In genomic region chr15:94252906-94253305, GRCh38 we compare ENCODE assay signal across 26 cellular contexts. TPM values are rescaled to one million over a fixed set of nuclear protein-coding genes. Genes with fewer than 3 reads are reported as not detected.
DNase-seq lines count a peak whose midpoint lies in the region; ATAC-seq and TF ChIP-seq lines count a peak whose summit lies in the region.
"Had no signal": no experiment of that assay in that cellular context is flagged by ENCODE, and none has a peak within 500 bp of the region (broad histone marks: within the 10 kb centered on the region; RNA-seq: fewer than 3 reads in every experiment).

No MANE protein-coding gene starts in this region.

- H3K9me3 ChIP-seq in MM.1S (replicated peaks; ENCODE audit: insufficient read depth, low read length), result no peaks in the 10 kb centered on the region
- H3K9me3 ChIP-seq: SK-N-SH had no signal

- H3F3A ChIP-seq in MM.1S (ENCODE audit: insufficient read depth, low read length), result peaks cover 2% of the 10 kb centered on the region; the same call in 1 of the 2 replicates

- H3K4me1 ChIP-seq in MM.1S (ENCODE audit: low read length), result peaks cover 13% of the 10 kb centered on the region

- H3K27ac ChIP-seq in MM.1S (ENCODE audit: low read length), result no peak overlapping the region
- H3K27ac ChIP-seq: GM23248, RWPE1 had no signal

- H3K4me3 Mint-ChIP-seq in activated CD8-positive, alpha-beta memory T cell treated with anti-CD3 and anti-CD28 coated beads, Interleukin-2, amount 10 ng/mL, durations not matched to agents 7 days and 5 days, result no peak overlapping the region
- peak overlapping the region; percentile 46 for H3K4me3 Mint-ChIP-seq in central memory CD8-positive, alpha-beta T cell
- H3K4me3 Mint-ChIP-seq in stimulated activated memory B cell treated with anti-CD40 and anti-IgM and Interleukin-4, amounts not matched to agents 10 μg/mL and 1 μg/mL and 100 μg/mL, for 72 hours, result no peak overlapping the region
- H3K4me3 Mint-ChIP-seq: activated T-cell treated with anti-CD3 and anti-CD28 coated beads, Interleukin-2, amount 50 U/mL, for 4 hours had no signal

- no peaks in the 10 kb centered on the region for H3K27me3 ChIP-seq in MM.1S (replicated peaks; ENCODE audit: insufficient read depth, low read length)

- H3K4me3 ChIP-seq in MM.1S (ENCODE audit: low read length), result no peak overlapping the region
- H3K4me3 ChIP-seq: GM23248 had no signal

- H3K4me1 Mint-ChIP-seq in activated CD8-positive, alpha-beta memory T cell treated with anti-CD3 and anti-CD28 coated beads, Interleukin-2, amount 10 ng/mL, durations not matched to agents 7 days and 5 days, result peaks cover 53% of the 10 kb centered on the region
- H3K4me1 Mint-ChIP-seq in central memory CD8-positive, alpha-beta T cell, result peaks cover 50% of the 10 kb centered on the region
- H3K4me1 Mint-ChIP-seq in stimulated activated memory B cell treated with anti-CD40 and anti-IgM and Interleukin-4, amounts not matched to agents 10 μg/mL and 1 μg/mL and 100 μg/mL, for 72 hours, result peaks cover 49% of the 10 kb centered on the region

- CTCF ChIA-PET in activated CD8-positive, alpha-beta memory T cell treated with anti-CD3 and anti-CD28 coated beads, Interleukin-2, amount 10 ng/mL, durations not matched to agents 7 days and 5 days (lab: Charles Lee), result interaction anchor here (0.8 to 1.1 kb wide), 3 partner anchors 10 to 133 kb away, joined by 3 to 4 read pairs (median 3); no protein-coding TSS in a partner anchor

- in situ Hi-C loops in KBM-7 (cut with MboI; ENCODE audit: low pct_unique_long_range_greater_than_20kb, low sequenced_read_pairs), result no loop called here

- DNase-seq in activated CD8-positive, alpha-beta memory T cell treated with anti-CD3 and anti-CD28 coated beads, Interleukin-2, amount 10 ng/mL, durations not matched to agents 7 days and 5 days, result no peak
- no peak for DNase-seq in activated CD8-positive, alpha-beta memory T cell treated with anti-CD3 and anti-CD28 coated beads for 24 hours
- no peak for DNase-seq in MM.1S
- DNase-seq in central memory CD8-positive, alpha-beta T cell (ENCODE audit: low spot score in 2 of 2), result no peak
- no peak for DNase-seq in KBM-7
- DNase-seq in cerebellum (ENCODE audit: low spot score), result no peak
- no peak for DNase-seq in NCI-H2107 treated with DMSO at 0.1 percent for 48 hours (lab: John Stamatoyannopoulos, UW; ENCODE audit: unreplicated experiment)
- DNase-seq: activated CD4-positive, CD25-positive, alpha-beta regulatory T cell; activated naive CD4-positive, alpha-beta T cell treated with anti-CD3 and anti-CD28 coated beads, Interleukin-2, amount 50 U/mL, for 16 hours; activated T-cell treated with anti-CD3 and anti-CD28 coated beads, Interleukin-2, amount 50 U/mL, for 4 hours; C1 segment of cervical spinal cord; cerebellar nuclear complex; DMS 273 treated with DMSO at 0.1 percent for 48 hours; effector CD4-positive, alpha-beta T cell; foreskin fibroblast; GF-D8; GM23248; hypothalamus; NCI-H2107; NCI-H524 treated with DMSO at 0.1 percent for 48 hours; SK-N-SH; substantia nigra; T-helper 9 cell had no signal

- H3K27ac Mint-ChIP-seq in activated CD8-positive, alpha-beta memory T cell treated with anti-CD3 and anti-CD28 coated beads, Interleukin-2, amount 10 ng/mL, durations not matched to agents 7 days and 5 days, result peak overlapping the region; percentile 3
- H3K27ac Mint-ChIP-seq in central memory CD8-positive, alpha-beta T cell (ENCODE audit: low read depth), result peak overlapping the region; percentile 8
- H3K27ac Mint-ChIP-seq in stimulated activated memory B cell treated with anti-CD40 and anti-IgM and Interleukin-4, amounts not matched to agents 10 μg/mL and 1 μg/mL and 100 μg/mL, for 72 hours, result peak overlapping the region; percentile 17
- H3K27ac Mint-ChIP-seq: progenitor cell of endocrine pancreas had no signal

- H3K9me2 ChIP-seq in MM.1S (replicated peaks; ENCODE audit: insufficient read depth, low read length), result no peaks in the 10 kb centered on the region
- H3K9me2 ChIP-seq: SK-N-SH had no signal

- no peak overlapping the region for H3K9ac ChIP-seq in MM.1S (ENCODE audit: low read length)
- H3K9ac ChIP-seq: GM23248, SK-N-SH had no signal

- H3K4me2 ChIP-seq in MM.1S (ENCODE audit: low read depth, low read length), result peak overlapping the region; percentile 12; the same call in 1 of the 2 replicates
- H3K4me2 ChIP-seq: SK-N-SH had no signal

- peaks cover 6% of the 10 kb centered on the region; the same call in 1 of the 2 replicates for H3K79me2 ChIP-seq in MM.1S (ENCODE audit: low read length)

- H4K20me1 ChIP-seq in MM.1S (ENCODE audit: insufficient read depth, low read length), result no peaks in the 10 kb centered on the region

- no peaks in the 10 kb centered on the region for H3K27me3 Mint-ChIP-seq in activated CD8-positive, alpha-beta memory T cell treated with anti-CD3 and anti-CD28 coated beads, Interleukin-2, amount 10 ng/mL, durations not matched to agents 7 days and 5 days
- H3K27me3 Mint-ChIP-seq in central memory CD8-positive, alpha-beta T cell, result no peaks in the 10 kb centered on the region
- no peaks in the 10 kb centered on the region for H3K27me3 Mint-ChIP-seq in stimulated activated memory B cell treated with anti-CD40 and anti-IgM and Interleukin-4, amounts not matched to agents 10 μg/mL and 1 μg/mL and 100 μg/mL, for 72 hours
- H3K27me3 Mint-ChIP-seq: progenitor cell of endocrine pancreas had no signal

- peaks cover 3% of the 10 kb centered on the region for H3K9me3 Mint-ChIP-seq in activated CD8-positive, alpha-beta memory T cell treated with anti-CD3 and anti-CD28 coated beads, Interleukin-2, amount 10 ng/mL, durations not matched to agents 7 days and 5 days (ENCODE audit: low read depth)
- peaks cover 6% of the 10 kb centered on the region for H3K9me3 Mint-ChIP-seq in central memory CD8-positive, alpha-beta T cell
- no peaks in the 10 kb centered on the region for H3K9me3 Mint-ChIP-seq in stimulated activated memory B cell treated with anti-CD40 and anti-IgM and Interleukin-4, amounts not matched to agents 10 μg/mL and 1 μg/mL and 100 μg/mL, for 72 hours

- H3K36me3 ChIP-seq in MM.1S (replicated peaks; ENCODE audit: insufficient read depth, low read length), result no peaks in the 10 kb centered on the region

- no peak for TF ChIP-seq CTCF in MM.1S (IDR thresholded peaks at IDR 0.05; ENCODE audit: low read length)

- no peak for ATAC-seq in activated CD8-positive, alpha-beta memory T cell treated with anti-CD3 and anti-CD28 coated beads, Interleukin-2, amount 10 ng/mL, durations not matched to agents 7 days and 5 days
- ATAC-seq in central memory CD8-positive, alpha-beta T cell (replicated peaks; ENCODE audit: extremely low read depth, poor library complexity, severe bottlenecking), result no peak
- no peak for ATAC-seq in stimulated activated memory B cell treated with anti-CD40 and anti-IgM and Interleukin-4, amounts not matched to agents 10 μg/mL and 1 μg/mL and 100 μg/mL, for 72 hours
- ATAC-seq: activated T-cell treated with anti-CD3 and anti-CD28 coated beads, Interleukin-2, amount 50 U/mL, for 4 hours had no signal

- H2AFZ ChIP-seq in MM.1S (ENCODE audit: low read length), result no peak overlapping the region
- H2AFZ ChIP-seq: GM23248 had no signal

- peaks cover 70% of the 10 kb centered on the region for H3K36me3 Mint-ChIP-seq in activated CD8-positive, alpha-beta memory T cell treated with anti-CD3 and anti-CD28 coated beads, Interleukin-2, amount 10 ng/mL, durations not matched to agents 7 days and 5 days
- peaks cover 2% of the 10 kb centered on the region for H3K36me3 Mint-ChIP-seq in central memory CD8-positive, alpha-beta T cell (ENCODE audit: insufficient read depth)
- H3K36me3 Mint-ChIP-seq in stimulated activated memory B cell treated with anti-CD40 and anti-IgM and Interleukin-4, amounts not matched to agents 10 μg/mL and 1 μg/mL and 100 μg/mL, for 72 hours, result peaks cover 15% of the 10 kb centered on the region

RNA-seq across cellular contexts. Expression of gene MCTP2, which starts 21.5 kb away (rescaled TPM):
- total RNA-seq in activated CD8-positive, alpha-beta memory T cell treated with anti-CD3 and anti-CD28 coated beads, Interleukin-2, amount 10 ng/mL, durations not matched to agents 7 days and 5 days, result 10 to 100 TPM; 67.2 to 83.8 TPM
- total RNA-seq in cerebellum, result 0.64 TPM

Comparison
In these comparisons a context has a peak if more than half of its experiments do, and no peak if none do; other contexts are left out.
1. RNA of gene MCTP2, which starts 21.5 kb away (total RNA-seq): 67.2 to 83.8 TPM in activated CD8-positive, alpha-beta memory T cell treated with anti-CD3 and anti-CD28 coated beads, Interleukin-2, amount 10 ng/mL, durations not matched to agents 7 days and 5 days; 0.64 TPM in cerebellum (single experiment); every median in the first group is over 10 times any median in the second.
2. Peak in every context shown above with its lines, with median percentiles within 50 percentile points of each other: H3K27ac Mint-ChIP-seq.